ENCODE assay signal across 16 cellular contexts in genomic region chr9:70614786-70615565, GRCh38.
DNase-seq lines count a peak whose midpoint lies in the region; ATAC-seq, FAIRE-seq and TF ChIP-seq lines count a peak whose summit lies in the region.
"Had no signal": no experiment of that assay in that cellular context is flagged by ENCODE, and none has a peak within 500 bp of the region (broad histone marks: within the 10 kb centered on the region; RNA-seq: fewer than 3 reads in every experiment).

No MANE protein-coding gene starts in this region.

- POLR2A ChIA-PET in CD4-positive, alpha-beta memory T cell (lab: Charles Lee; ENCODE audit: partially characterized antibody) = no interaction called here
- POLR2A ChIA-PET in PC-3 (lab: Charles Lee; ENCODE audit: unreplicated experiment) = no interaction called here

- H4K20me1 ChIP-seq in PC-3 (ENCODE audit: low read length) = no peaks in the 10 kb centered on the region

- no peaks in the 10 kb centered on the region for H3K27me3 ChIP-seq in dorsolateral prefrontal cortex
- no peaks in the 10 kb centered on the region for H3K27me3 ChIP-seq in skeletal muscle tissue (ENCODE audit: control insufficient read depth in 3 of 3, insufficient read depth in 3 of 3, low read length in 3 of 3)
- no peaks in the 10 kb centered on the region for H3K27me3 ChIP-seq in CD4-positive, alpha-beta memory T cell (ENCODE audit: insufficient read depth, low read length)
- peaks cover 8% of the 10 kb centered on the region; the same call in 1 of the 2 replicates for H3K27me3 ChIP-seq in PC-3 (ENCODE audit: low read length)

- H3K9me2 ChIP-seq in PC-3 (replicated peaks; ENCODE audit: low read length) = no peaks in the 10 kb centered on the region

- H3K27ac Mint-ChIP-seq in CD4-positive, alpha-beta memory T cell = no peak overlapping the region
- H3K27ac Mint-ChIP-seq: activated CD4-positive, alpha-beta T cell treated with anti-CD3 and anti-CD28 coated beads, Interleukin-2, amount 10 ng/mL, durations not matched to agents 7 days and 5 days; activated naive CD8-positive, alpha-beta T cell treated with anti-CD3 and anti-CD28 coated beads, Interleukin-2, amount 50 U/mL, for 24 hours; naive B cell had no signal

- intact Hi-C loops in dorsolateral prefrontal cortex (cut with DNase I) = no loop called here
- intact Hi-C loops in CD4-positive, alpha-beta memory T cell (cut with micrococcal nuclease) = no loop called here
- intact Hi-C loops in PC-3 (cut with micrococcal nuclease) = no loop called here

- no peak for ATAC-seq in PC-3
- ATAC-seq: activated naive CD8-positive, alpha-beta T cell treated with anti-CD3 and anti-CD28 coated beads, Interleukin-2, amount 50 U/mL, for 24 hours; activated T-cell treated with anti-CD3 and anti-CD28 coated beads, Interleukin-2, amount 50 U/mL, for 4 hours had no signal

- peak overlapping the region; percentile 38 to 92 (median 81) for H3K27ac ChIP-seq in dorsolateral prefrontal cortex
- H3K27ac ChIP-seq in skeletal muscle tissue (ENCODE audit: low read depth, low read length) = peak overlapping the region; percentile 48
- H3K27ac ChIP-seq in CD4-positive, alpha-beta memory T cell (ENCODE audit: low read depth, low read length) = no peak overlapping the region
- no peak overlapping the region for H3K27ac ChIP-seq in PC-3 (ENCODE audit: low read length)
- H3K27ac ChIP-seq: epithelial cell of prostate, SK-N-MC had no signal

- no peak overlapping the region for H2AFZ ChIP-seq in PC-3 (ENCODE audit: low read length)

- H3K27me3 Mint-ChIP-seq in CD4-positive, alpha-beta memory T cell = peaks cover 1 to 2% of the 10 kb centered on the region in 2 donors
- H3K27me3 Mint-ChIP-seq: activated naive CD8-positive, alpha-beta T cell treated with anti-CD3 and anti-CD28 coated beads, Interleukin-2, amount 50 U/mL, for 24 hours had no signal

- no peak for FAIRE-seq in frontal cortex (lab: Jason Lieb, UNC)

- H3K36me3 ChIP-seq in skeletal muscle tissue (ENCODE audit: control insufficient read depth in 3 of 3, insufficient read depth in 3 of 3, low read length in 3 of 3) (no peaks in the 10 kb centered on the region), PC-3 (ENCODE audit: low read depth, low read length) (no peaks in the 10 kb centered on the region)
- no peaks in the 10 kb centered on the region for H3K36me3 ChIP-seq in CD4-positive, alpha-beta memory T cell (ENCODE audit: insufficient read depth, low read length)
- H3K36me3 ChIP-seq: thoracic aorta had no signal

- H3K79me2 ChIP-seq in PC-3 (ENCODE audit: low read length) = no peaks in the 10 kb centered on the region

- CTCF ChIA-PET in CD4-positive, alpha-beta memory T cell (lab: Charles Lee; ENCODE audit: partially characterized antibody) = interaction anchor here (0.7 to 1.9 kb wide), 5 partner anchors 9 to 32 kb away, joined by 3 to 13 read pairs (median 3); no protein-coding TSS in a partner anchor
- CTCF ChIA-PET in PC-3 (lab: Charles Lee) = interaction anchor here (0.7 kb wide), 1 partner anchor 678 kb away, joined by 4 read pairs; no protein-coding TSS in a partner anchor

- H3K9me3 ChIP-seq in skeletal muscle tissue (ENCODE audit: control insufficient read depth in 3 of 3, low read length in 3 of 3) (no peaks in the 10 kb centered on the region), PC-3 (ENCODE audit: low read length) (no peaks in the 10 kb centered on the region)
- H3K9me3 ChIP-seq in CD4-positive, alpha-beta memory T cell (ENCODE audit: control insufficient read depth in 1 of 2, low read length in 2 of 2) = no peaks in the 10 kb centered on the region
- H3K9me3 ChIP-seq: thoracic aorta had no signal

- no peak overlapping the region for H3K4me2 ChIP-seq in PC-3 (ENCODE audit: low read length)

- H3K4me3 ChIP-seq in dorsolateral prefrontal cortex (peak overlapping the region in 23 of 59 donors; percentile 6 to 44 (median 17)), skeletal muscle tissue (ENCODE audit: low read length in 3 of 3) (peak overlapping the region in 2 of 3 donors; percentile 10 to 23), PC-3 (ENCODE audit: low read length) (no peak overlapping the region)
- no peak overlapping the region for H3K4me3 ChIP-seq in CD4-positive, alpha-beta memory T cell (ENCODE audit: low read length in 2 of 2)
- H3K4me3 ChIP-seq: SK-N-MC, thoracic aorta had no signal

- no TSS peak for BruUV-seq in PC-3 (replicated peaks; lab: Mats Ljungman, UMichigan)

- H3K4me1 ChIP-seq in skeletal muscle tissue (ENCODE audit: control insufficient read depth in 3 of 3, insufficient read depth in 3 of 3, low read length in 3 of 3) = peaks cover 37 to 57% (median 52%) of the 10 kb centered on the region in 3 donors
- no peaks in the 10 kb centered on the region for H3K4me1 ChIP-seq in CD4-positive, alpha-beta memory T cell (ENCODE audit: insufficient read depth, low read length)
- H3K4me1 ChIP-seq in PC-3 (ENCODE audit: insufficient read depth, low read length) = no peaks in the 10 kb centered on the region

- no peaks in the 10 kb centered on the region for H3K9me3 Mint-ChIP-seq in CD4-positive, alpha-beta memory T cell
- H3K9me3 Mint-ChIP-seq: activated CD4-positive, alpha-beta T cell treated with anti-CD3 and anti-CD28 coated beads, Interleukin-2, amount 10 ng/mL, durations not matched to agents 7 days and 5 days; activated naive CD8-positive, alpha-beta T cell treated with anti-CD3 and anti-CD28 coated beads, Interleukin-2, amount 50 U/mL, for 24 hours; activated T-cell treated with anti-CD3 and anti-CD28 coated beads, Interleukin-2, amount 50 U/mL, for 4 hours had no signal

- no peaks in the 10 kb centered on the region for H3F3A ChIP-seq in PC-3 (ENCODE audit: low read length, unreplicated experiment)

- TF ChIP-seq CTCF in dorsolateral prefrontal cortex (IDR thresholded peaks at IDR 0.05 in 54 of 56, conservative IDR thresholded peaks at IDR 0.05 in 2 of 56; ENCODE audit: low read depth in 1 of 56, partially characterized antibody in 56 of 56) = peak in 1 of 56 donors; percentile 10
- TF ChIP-seq CTCF in PC-3 (conservative IDR thresholded peaks at IDR 0.05; ENCODE audit: low read depth, low read length) = no peak

- no peaks in the 10 kb centered on the region for H3K36me3 Mint-ChIP-seq in CD4-positive, alpha-beta memory T cell
- H3K36me3 Mint-ChIP-seq: naive B cell had no signal

- H3K4me3 Mint-ChIP-seq in CD4-positive, alpha-beta memory T cell = no peak overlapping the region
- H3K4me3 Mint-ChIP-seq: activated CD4-positive, alpha-beta T cell treated with anti-CD3 and anti-CD28 coated beads, Interleukin-2, amount 10 ng/mL, durations not matched to agents 7 days and 5 days; activated naive CD8-positive, alpha-beta T cell treated with anti-CD3 and anti-CD28 coated beads, Interleukin-2, amount 50 U/mL, for 24 hours; activated T-cell treated with anti-CD3 and anti-CD28 coated beads, Interleukin-2, amount 50 U/mL, for 4 hours; naive B cell had no signal

- H3K4me1 Mint-ChIP-seq in CD4-positive, alpha-beta memory T cell = no peaks in the 10 kb centered on the region
- H3K4me1 Mint-ChIP-seq: activated CD4-positive, alpha-beta T cell treated with anti-CD3 and anti-CD28 coated beads, Interleukin-2, amount 10 ng/mL, durations not matched to agents 7 days and 5 days; naive B cell had no signal

- H3K9ac ChIP-seq in skeletal muscle tissue (ENCODE audit: low read depth in 1 of 3, low read length in 3 of 3) = peak overlapping the region in 2 of 3 donors; percentile 51 to 62
- no peak overlapping the region for H3K9ac ChIP-seq in PC-3 (ENCODE audit: low read length)

- DNase-seq in NCI-H82 (lab: John Stamatoyannopoulos, UW) (peak; percentile 91), dorsolateral prefrontal cortex (peak in 9 of 10 donors; percentile 56 to 72 (median 63)), hippocampal formation (lab: John Stamatoyannopoulos, UW) (peak; percentile 39 to 75), frontal cortex (ENCODE audit: low spot score in 2 of 2) (no peak), NCI-H345 (lab: John Stamatoyannopoulos, UW) (no peak), PC-3 (no peak)
- no peak for DNase-seq in CD4-positive, alpha-beta memory T cell
- DNase-seq: activated CD4-positive, alpha-beta T cell treated with anti-CD3 and anti-CD28 coated beads, Interleukin-2, amount 10 ng/mL, durations not matched to agents 7 days and 5 days; activated naive CD8-positive, alpha-beta T cell treated with anti-CD3 and anti-CD28 coated beads, Interleukin-2, amount 50 U/mL, for 24 hours; activated T-cell treated with anti-CD3 and anti-CD28 coated beads, Interleukin-2, amount 50 U/mL, for 4 hours; naive B cell; NCI-H446 had no signal

Comparison
In these comparisons a context has a peak if more than half of its experiments do, and no peak if none do; other contexts are left out.
1. DNase-seq: peak in NCI-H82 (single experiment), dorsolateral prefrontal cortex (9 of 10) and hippocampal formation (2 of 2); none in frontal cortex (0 of 2), CD4-positive, alpha-beta memory T cell (0 of 5), NCI-H345 (single experiment) and PC-3 (single experiment).
2. H3K27ac ChIP-seq: peak in dorsolateral prefrontal cortex (59 of 59) and skeletal muscle tissue (single experiment); none in CD4-positive, alpha-beta memory T cell (single experiment) and PC-3 (single experiment).
3. H3K4me3 ChIP-seq: peak in skeletal muscle tissue (2 of 3); none in CD4-positive, alpha-beta memory T cell (0 of 2) and PC-3 (single experiment).